Comparison of ENCODE assay signal across 8 cellular contexts in genomic region chr4:150078041-150078995, GRCh38. TPM values are rescaled to one million over a fixed set of nuclear protein-coding genes. Genes with fewer than 3 reads are reported as not detected.
DNase-seq lines count a peak whose midpoint lies in the region; ATAC-seq and TF ChIP-seq lines count a peak whose summit lies in the region.

TSS of gene DCLK2 (plus strand) at chr4:150078445. CDS start at chr4:150079028, 583 bp downstream.

- no peaks in the 10 kb centered on the region for H3K36me3 ChIP-seq in subcutaneous abdominal adipose tissue (ENCODE audit: control insufficient read depth in 5 of 5, insufficient read depth in 5 of 5, low read length in 5 of 5)

- H3K27me3 ChIP-seq in AG04450 (ENCODE audit: control insufficient read depth, insufficient read depth, low read length) (no peaks in the 10 kb centered on the region), subcutaneous abdominal adipose tissue (ENCODE audit: control insufficient read depth in 5 of 5, insufficient read depth in 4 of 5, low read length in 5 of 5) (peaks cover 0 to 4% (median 0%) of the 10 kb centered on the region in 5 donors)

- no peak for TF ChIP-seq POLR2A in NB4 (IDR thresholded peaks at IDR 0.05; ENCODE audit: extremely low read depth, insufficient read length)

- no peak within 1 kb of the TSS for H3K27ac Mint-ChIP-seq in endothelial cell (ENCODE audit: unreplicated experiment)

- H3K4me3 ChIP-seq in AG04450 (ENCODE audit: low read depth, low read length) (peak within 1 kb of the TSS; percentile 78), NB4 (ENCODE audit: low read depth, low read length) (no peak within 1 kb of the TSS), subcutaneous abdominal adipose tissue (ENCODE audit: low read depth in 1 of 5, low read length in 5 of 5) (peak within 1 kb of the TSS; percentile 63 to 79 (median 73))

- POLR2A ChIA-PET in AG04450 (lab: Yijun Ruan, JAX) = interaction anchor here (0.6 to 2.0 kb wide), 7 partner anchors 12 to 166 kb away, joined by 3 to 10 read pairs (median 4); no protein-coding TSS in a partner anchor

- peak within 1 kb of the TSS; percentile 68 for H3K27ac ChIP-seq in AG04450 (ENCODE audit: low read depth, low read length)
- H3K27ac ChIP-seq in subcutaneous abdominal adipose tissue (ENCODE audit: low read depth, low read length) = peak within 1 kb of the TSS; percentile 67

- H3K4me3 Mint-ChIP-seq in endothelial cell (ENCODE audit: unreplicated experiment) = peak within 1 kb of the TSS; percentile 88

- H3K9ac ChIP-seq in subcutaneous abdominal adipose tissue (ENCODE audit: low read length in 5 of 5) = peak within 1 kb of the TSS; percentile 48 to 82 (median 60)

- no peak for ATAC-seq in GM21825 (IDR thresholded peaks at IDR 0.05; ENCODE audit: unreplicated experiment)

- H3K9me3 ChIP-seq in AG04450 (ENCODE audit: control insufficient read depth, insufficient read depth, low read length) = peaks cover 3% of the 10 kb centered on the region; the same call in 1 of the 2 replicates
- no peaks in the 10 kb centered on the region for H3K9me3 ChIP-seq in subcutaneous abdominal adipose tissue (ENCODE audit: control insufficient read depth in 5 of 5, low read length in 5 of 5)

- no peaks in the 10 kb centered on the region for H3K4me1 Mint-ChIP-seq in endothelial cell (ENCODE audit: unreplicated experiment)

- DNase-seq in AG04450 (ENCODE audit: low read depth, low spot score) (peak; percentile 76), GM13977 (ENCODE audit: low spot score) (peak; percentile 63), NB4 (ENCODE audit: low read depth) (peak; percentile 63), T1000 (lab: John Stamatoyannopoulos, UW) (peak; percentile 60), endothelial cell (ENCODE audit: low spot score) (peak; percentile 65), lung microvascular endothelial cell (ENCODE audit: low read depth in 2 of 2) (peak; percentile 77)

- H3K27me3 Mint-ChIP-seq in endothelial cell (ENCODE audit: unreplicated experiment) = peaks cover 8% of the 10 kb centered on the region

- in situ Hi-C loops in GM13977 (cut with MboI; ENCODE audit: low pct_unique_long_range_greater_than_20kb, low sequenced_read_pairs, unreplicated experiment) = no loop called here

- peaks cover 0 to 25% (median 18%) of the 10 kb centered on the region in 5 donors for H3K4me1 ChIP-seq in subcutaneous abdominal adipose tissue (ENCODE audit: control insufficient read depth in 5 of 5, insufficient read depth in 5 of 5, low read length in 5 of 5)

- no peaks in the 10 kb centered on the region for H3K9me3 Mint-ChIP-seq in endothelial cell (ENCODE audit: unreplicated experiment)

- no peaks in the 10 kb centered on the region for H3K36me3 Mint-ChIP-seq in endothelial cell (ENCODE audit: low read depth, unreplicated experiment)

- no peak for TF ChIP-seq CTCF in AG04450 (IDR thresholded peaks at IDR 0.05; ENCODE audit: low read depth, low read length)
- no peak for TF ChIP-seq CTCF in GM13977 (IDR thresholded peaks at IDR 0.05; ENCODE audit: extremely low read depth, insufficient read depth, missing control alignments)
- no peak for TF ChIP-seq CTCF in NB4 (IDR thresholded peaks at IDR 0.05; ENCODE audit: low read depth, low read length)
- no peak for TF ChIP-seq CTCF in endothelial cell (IDR thresholded peaks at IDR 0.05; ENCODE audit: unreplicated experiment)

- CTCF ChIA-PET in AG04450 (lab: Charles Lee) = interaction anchor here (0.7 to 2.7 kb wide), 4 partner anchors 24 to 131 kb away, joined by 3 to 9 read pairs (median 3); no protein-coding TSS in a partner anchor

RNA-seq across cellular contexts. Expression of gene DCLK2, which starts in this region (rescaled TPM):
- polyA plus RNA-seq in AG04450 (2011; rRNA removed) = 7.3 TPM in 2 replicates
- 12.3 and 13.5 TPM in 2 replicates for polyA minus RNA-seq in AG04450 (2011; rRNA and poly(A)+ RNA removed)
- 7.8 TPM for total RNA-seq in endothelial cell (ENCODE audit: unreplicated experiment)
- 1.2 and 1.7 TPM in 2 replicates for total RNA-seq in lung microvascular endothelial cell
